1 cellular context compared by ENCODE assay signal in genomic region chr1:6490181-6491075, GRCh38.
A peak's percentile ranks its signal among the peaks of the same experiment; 100 is the strongest.
TF ChIP-seq lines count a peak whose summit lies in the region.

No MANE protein-coding gene starts in this region.

TF ChIP-seq in H1, 55 proteins besides CTCF, POLR2A, EP300 and RAD21:
- TF ChIP-seq CTBP2 (IDR thresholded peaks at IDR 0.05; ENCODE audit: borderline replicate concordance, insufficient read depth, insufficient read length, low read length) (peak; percentile 29), GTF2F1 (IDR thresholded peaks at IDR 0.05; ENCODE audit: borderline replicate concordance, low read depth, low read length) (no peak), CREB1 (IDR thresholded peaks at IDR 0.05) (peak; percentile 48; the same call in 1 of the 2 replicates), YY1 (IDR thresholded peaks at IDR 0.05; ENCODE audit: low read depth, low read length) (peak; percentile 21; the same call in 1 of the 2 replicates), BACH1 (IDR thresholded peaks at IDR 0.05; ENCODE audit: low read length) (no peak; the same call in none of the 2 replicates), SIX5 (IDR thresholded peaks at IDR 0.05; ENCODE audit: low read depth, low read length) (0 out of 2 replicates have a peak, but pooled peaks have one; percentile 10), JUND (IDR thresholded peaks at IDR 0.05; ENCODE audit: low read length) (peak; percentile 77), NANOG (IDR thresholded peaks at IDR 0.05; ENCODE audit: insufficient read depth, low read depth, low read length, poor library complexity, severe bottlenecking) (no peak), EZH2 (IDR thresholded peaks at IDR 0.05; ENCODE audit: low read depth, low read length, severe bottlenecking) (no peak), CHD1 (IDR thresholded peaks at IDR 0.05; ENCODE audit: low read depth, low read length) (peak; percentile 55; the same call in 1 of the 2 replicates), MAX (IDR thresholded peaks at IDR 0.05) (peak; percentile 56; the same call in 1 of the 2 replicates), SIN3A (conservative IDR thresholded peaks at IDR 0.05 in 1 of 2, IDR thresholded peaks at IDR 0.05 in 1 of 2; ENCODE audit: low read depth in 1 of 2, low read length in 2 of 2) (peak in 1 of 2 experiments; percentile 42; a peak in 2 of 4 replicates), MAFK (IDR thresholded peaks at IDR 0.05; ENCODE audit: low read depth, low read length) (peak; percentile 91), RBBP5 (IDR thresholded peaks at IDR 0.05; ENCODE audit: borderline replicate concordance, low read depth, low read length) (peak; percentile 54; the same call in 1 of the 2 replicates), CHD7 (IDR thresholded peaks at IDR 0.05; ENCODE audit: insufficient replicate concordance, low read length) (peak; percentile 100), HDAC2 (IDR thresholded peaks at IDR 0.05; ENCODE audit: borderline replicate concordance in 1 of 2, low read depth in 2 of 2, low read length in 2 of 2) (peak in 1 of 2 experiments; percentile 81; a peak in 1 of 4 replicates), PHF8 (conservative IDR thresholded peaks at IDR 0.05; ENCODE audit: low read depth, low read length) (peak; percentile 34), E2F6 (IDR thresholded peaks at IDR 0.05) (peak; percentile 21; the same call in 1 of the 2 replicates), SP4 (IDR thresholded peaks at IDR 0.05; ENCODE audit: low read length) (0 out of 2 replicates have a peak, but pooled peaks have one; percentile 20), NRF1 (IDR thresholded peaks at IDR 0.05; ENCODE audit: low read depth, low read length) (no peak), KDM4A (IDR thresholded peaks at IDR 0.05; ENCODE audit: low read depth, low read length, severe bottlenecking) (peak; percentile 64), TCF12 (IDR thresholded peaks at IDR 0.05; ENCODE audit: low read depth, low read length) (0 out of 2 replicates have a peak, but pooled peaks have one; percentile 57), TAF1 (IDR thresholded peaks at IDR 0.05; ENCODE audit: low read depth, low read length) (peak; percentile 26; the same call in 1 of the 2 replicates), GABPA (IDR thresholded peaks at IDR 0.05; ENCODE audit: borderline replicate concordance, insufficient read depth, low read length) (no peak)
